Comparison of ENCODE assay signal across 16 cellular contexts in the genomic region with DNA sequence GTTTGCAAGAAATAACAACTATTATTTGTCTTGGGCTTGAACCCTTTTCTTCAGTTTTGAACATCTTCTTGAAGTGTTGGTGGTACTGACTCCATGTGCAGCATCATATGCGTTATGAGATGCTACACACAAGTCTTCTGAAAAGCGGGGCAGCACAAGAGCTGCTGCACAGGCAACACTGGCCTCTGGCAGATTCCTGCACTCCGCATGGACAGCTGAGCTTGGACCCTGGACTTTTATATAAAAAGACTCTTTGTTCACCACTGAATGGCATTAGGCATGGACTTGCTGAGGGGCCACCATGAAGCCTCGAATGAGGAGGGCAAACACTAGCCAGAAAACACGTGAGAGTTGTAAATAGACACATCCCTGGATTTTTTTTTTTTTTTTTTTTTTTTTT.
A peak's percentile ranks its signal among the peaks of the same experiment; 100 is the strongest.
DNase-seq lines count a peak whose midpoint lies in the region; ATAC-seq and TF ChIP-seq lines count a peak whose summit lies in the region.
"Had no signal": no experiment of that assay in that cellular context is flagged by ENCODE, and none has a peak within 500 bp of the region (broad histone marks: within the 10 kb centered on the region; RNA-seq: fewer than 3 reads in every experiment).

No MANE protein-coding gene starts in this region.

- peak overlapping the region; percentile 35 for H3K27ac ChIP-seq in angular gyrus (ENCODE audit: low read depth, low read length)
- peak overlapping the region; percentile 84 for H3K27ac ChIP-seq in substantia nigra (ENCODE audit: low read depth, low read length, poor library complexity, severe bottlenecking)
- no peak overlapping the region for H3K27ac ChIP-seq in testis

- H3K9me3 Mint-ChIP-seq in neural crest cell (peaks cover 2% of the 10 kb centered on the region), WTC11 (no peaks in the 10 kb centered on the region)

- H3K4me1 Mint-ChIP-seq in neural crest cell, result peaks cover 85% of the 10 kb centered on the region
- peaks cover 18% of the 10 kb centered on the region for H3K4me1 Mint-ChIP-seq in WTC11
- H3K4me1 Mint-ChIP-seq: CD8-positive, alpha-beta memory T cell had no signal

- ATAC-seq in WTC11 (no peak), HG02759 (IDR thresholded peaks at IDR 0.05; ENCODE audit: unreplicated experiment) (no peak)
- ATAC-seq: Right ventricle myocardium inferior had no signal

- H3K4me3 Mint-ChIP-seq in neural crest cell (peak overlapping the region; percentile 92), WTC11 (no peak overlapping the region)
- H3K4me3 Mint-ChIP-seq: CD8-positive, alpha-beta memory T cell had no signal

- H3K4me1 ChIP-seq in testis, result no peaks in the 10 kb centered on the region

- CTCF ChIA-PET in WTC11 (lab: Charles Lee), result no interaction called here

- H3K9me3 ChIP-seq in testis, result no peaks in the 10 kb centered on the region

- H3K27ac Mint-ChIP-seq in neural crest cell (ENCODE audit: unreplicated experiment), result peak overlapping the region; percentile 85
- H3K27ac Mint-ChIP-seq in WTC11, result no peak overlapping the region
- H3K27ac Mint-ChIP-seq: CD8-positive, alpha-beta memory T cell had no signal

- peak; percentile 90 for DNase-seq in foreskin melanocyte
- peak; percentile 47 for DNase-seq in neural crest cell (ENCODE audit: low read depth, low spot score)
- DNase-seq in substantia nigra (lab: John Stamatoyannopoulos, UW), result peak in 29 of 49 donors; percentile 6 to 72 (median 18)
- DNase-seq in testis, result no peak
- DNase-seq in WTC11 (ENCODE audit: low spot score), result no peak
- DNase-seq in activated T-cell treated with anti-CD3 and anti-CD28 coated beads, Interleukin-2, amount 50 U/mL, for 1 hour, result no peak
- DNase-seq: CD8-positive, alpha-beta memory T cell; DMS79; KG1; NCI-H1105 treated with DMSO at 0.1 percent for 48 hours; NCI-H1694; NCI-H510A; NCI-H748 treated with DMSO at 0.1 percent for 48 hours had no signal

- 90 to 95% methylated on average over 5 of the region's 5 CpGs for WGBS in testis, 2 donors

- no peak overlapping the region for H3K4me3 ChIP-seq in testis

- no peaks in the 10 kb centered on the region for H3K27me3 ChIP-seq in testis

- TF ChIP-seq POLR2A in testis (IDR thresholded peaks at IDR 0.05), result no peak

- no peak for TF ChIP-seq CTCF in neural crest cell (conservative IDR thresholded peaks at IDR 0.05)
- no peak for TF ChIP-seq CTCF in testis (IDR thresholded peaks at IDR 0.05)
- no peak for TF ChIP-seq CTCF in WTC11 (IDR thresholded peaks at IDR 0.05)

- peaks cover 2% of the 10 kb centered on the region for H3K27me3 Mint-ChIP-seq in neural crest cell (ENCODE audit: low read depth)
- no peaks in the 10 kb centered on the region for H3K27me3 Mint-ChIP-seq in WTC11 (ENCODE audit: low read depth)

- H3K36me3 Mint-ChIP-seq in neural crest cell (ENCODE audit: low read depth) (no peaks in the 10 kb centered on the region), WTC11 (no peaks in the 10 kb centered on the region)
- H3K36me3 Mint-ChIP-seq: CD8-positive, alpha-beta memory T cell had no signal

- POLR2A ChIA-PET in WTC11 (lab: Charles Lee), result interaction anchor here (0.6 kb wide), 1 partner anchor 139 kb away, joined by 3 read pairs; no protein-coding TSS in a partner anchor

- intact Hi-C loops in testis (cut with DNase I; ENCODE audit: low total_unique reads), result no loop called here

- H3K36me3 ChIP-seq in testis (ENCODE audit: low read depth, missing control alignments), result no peaks in the 10 kb centered on the region

TF ChIP-seq in WTC11, 78 proteins besides CTCF, POLR2A, EP300 and RAD21:
- TF ChIP-seq NR2C2 (CRISPR knock-in tag; IDR thresholded peaks at IDR 0.05), result no peak

Comparison
In these comparisons a context has a peak if more than half of its experiments do, and no peak if none do; other contexts are left out.
1. H3K27ac ChIP-seq: peak in angular gyrus (single experiment) and substantia nigra (single experiment); none in testis (0 of 2).
2. DNase-seq: peak in foreskin melanocyte (single experiment), neural crest cell (single experiment) and substantia nigra (29 of 49); none in testis (single experiment), WTC11 (single experiment) and activated T-cell treated with anti-CD3 and anti-CD28 coated beads, Interleukin-2, amount 50 U/mL, for 1 hour (single experiment).